ENCODE assay signal across 1 cellular context in the genomic region with DNA sequence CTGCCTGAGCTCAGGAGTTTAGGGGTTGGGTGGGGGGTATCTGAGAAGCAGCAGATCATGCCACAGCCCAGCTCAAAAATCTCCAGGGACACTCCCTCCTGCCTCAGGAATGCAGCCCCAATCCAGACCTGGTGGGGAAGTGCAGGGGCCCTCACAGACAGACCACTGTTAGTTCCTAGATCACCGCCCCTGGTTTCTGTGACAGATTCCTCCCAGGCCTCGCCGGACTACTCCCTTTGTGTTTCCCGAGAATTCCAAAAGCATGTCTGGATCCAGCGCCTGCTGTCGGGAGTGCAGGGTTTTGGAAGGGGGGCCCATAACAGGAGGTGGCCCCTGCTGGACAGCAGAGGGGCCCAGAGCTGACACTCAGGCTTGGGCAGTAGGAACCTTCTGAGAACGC.
TF ChIP-seq lines count a peak whose summit lies in the region.

No MANE protein-coding gene starts in this region.

TF ChIP-seq in K562, 482 proteins besides CTCF, POLR2A, EP300 and RAD21 (continued from another document):
- TF ChIP-seq, protein P1, sequence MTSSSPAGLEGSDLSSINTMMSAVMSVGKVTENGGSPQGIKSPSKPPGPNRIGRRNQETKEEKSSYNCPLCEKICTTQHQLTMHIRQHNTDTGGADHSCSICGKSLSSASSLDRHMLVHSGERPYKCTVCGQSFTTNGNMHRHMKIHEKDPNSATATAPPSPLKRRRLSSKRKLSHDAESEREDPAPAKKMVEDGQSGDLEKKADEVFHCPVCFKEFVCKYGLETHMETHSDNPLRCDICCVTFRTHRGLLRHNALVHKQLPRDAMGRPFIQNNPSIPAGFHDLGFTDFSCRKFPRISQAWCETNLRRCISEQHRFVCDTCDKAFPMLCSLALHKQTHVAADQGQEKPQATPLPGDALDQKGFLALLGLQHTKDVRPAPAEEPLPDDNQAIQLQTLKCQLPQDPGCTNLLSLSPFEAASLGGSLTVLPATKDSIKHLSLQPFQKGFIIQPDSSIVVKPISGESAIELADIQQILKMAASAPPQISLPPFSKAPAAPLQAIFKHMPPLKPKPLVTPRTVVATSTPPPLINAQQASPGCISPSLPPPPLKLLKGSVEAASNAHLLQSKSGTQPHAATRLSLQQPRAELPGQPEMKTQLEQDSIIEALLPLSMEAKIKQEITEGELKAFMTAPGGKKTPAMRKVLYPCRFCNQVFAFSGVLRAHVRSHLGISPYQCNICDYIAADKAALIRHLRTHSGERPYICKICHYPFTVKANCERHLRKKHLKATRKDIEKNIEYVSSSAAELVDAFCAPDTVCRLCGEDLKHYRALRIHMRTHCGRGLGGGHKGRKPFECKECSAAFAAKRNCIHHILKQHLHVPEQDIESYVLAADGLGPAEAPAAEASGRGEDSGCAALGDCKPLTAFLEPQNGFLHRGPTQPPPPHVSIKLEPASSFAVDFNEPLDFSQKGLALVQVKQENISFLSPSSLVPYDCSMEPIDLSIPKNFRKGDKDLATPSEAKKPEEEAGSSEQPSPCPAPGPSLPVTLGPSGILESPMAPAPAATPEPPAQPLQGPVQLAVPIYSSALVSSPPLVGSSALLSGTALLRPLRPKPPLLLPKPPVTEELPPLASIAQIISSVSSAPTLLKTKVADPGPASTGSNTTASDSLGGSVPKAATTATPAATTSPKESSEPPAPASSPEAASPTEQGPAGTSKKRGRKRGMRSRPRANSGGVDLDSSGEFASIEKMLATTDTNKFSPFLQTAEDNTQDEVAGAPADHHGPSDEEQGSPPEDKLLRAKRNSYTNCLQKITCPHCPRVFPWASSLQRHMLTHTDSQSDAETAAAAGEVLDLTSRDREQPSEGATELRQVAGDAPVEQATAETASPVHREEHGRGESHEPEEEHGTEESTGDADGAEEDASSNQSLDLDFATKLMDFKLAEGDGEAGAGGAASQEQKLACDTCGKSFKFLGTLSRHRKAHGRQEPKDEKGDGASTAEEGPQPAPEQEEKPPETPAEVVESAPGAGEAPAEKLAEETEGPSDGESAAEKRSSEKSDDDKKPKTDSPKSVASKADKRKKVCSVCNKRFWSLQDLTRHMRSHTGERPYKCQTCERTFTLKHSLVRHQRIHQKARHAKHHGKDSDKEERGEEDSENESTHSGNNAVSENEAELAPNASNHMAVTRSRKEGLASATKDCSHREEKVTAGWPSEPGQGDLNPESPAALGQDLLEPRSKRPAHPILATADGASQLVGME (CRISPR knock-in tag; IDR thresholded peaks at IDR 0.05) = no peak
- TF ChIP-seq CEBPG (CRISPR knock-in tag; IDR thresholded peaks at IDR 0.05) = no peak
- TF ChIP-seq CEBPG (tag; conservative IDR thresholded peaks at IDR 0.05 in 1 of 2, IDR thresholded peaks at IDR 0.05 in 1 of 2) = no peak
- TF ChIP-seq, protein P2, sequence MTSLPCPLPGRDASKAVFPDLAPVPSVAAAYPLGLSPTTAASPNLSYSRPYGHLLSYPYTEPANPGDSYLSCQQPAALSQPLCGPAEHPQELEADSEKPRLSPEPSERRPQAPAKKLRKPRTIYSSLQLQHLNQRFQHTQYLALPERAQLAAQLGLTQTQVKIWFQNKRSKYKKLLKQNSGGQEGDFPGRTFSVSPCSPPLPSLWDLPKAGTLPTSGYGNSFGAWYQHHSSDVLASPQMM (CRISPR knock-in tag; IDR thresholded peaks at IDR 0.05) = no peak
- TF ChIP-seq L3MBTL2 (IDR thresholded peaks at IDR 0.05) = no peak
- no peak for TF ChIP-seq KDM5B (IDR thresholded peaks at IDR 0.05; ENCODE audit: insufficient replicate concordance, low read depth, low read length)
- no peak for TF ChIP-seq PHF21A (IDR thresholded peaks at IDR 0.05; ENCODE audit: borderline replicate concordance, low read depth)
- TF ChIP-seq CBX5 (IDR thresholded peaks at IDR 0.05; ENCODE audit: borderline replicate concordance, low read depth) = no peak
- no peak for TF ChIP-seq HMG20B (CRISPR knock-in tag; IDR thresholded peaks at IDR 0.05)
- no peak for TF ChIP-seq SNRNP70 (optimal IDR thresholded peaks at IDR 0.05; ENCODE audit: low read depth, low read length)
- TF ChIP-seq, protein P3, sequence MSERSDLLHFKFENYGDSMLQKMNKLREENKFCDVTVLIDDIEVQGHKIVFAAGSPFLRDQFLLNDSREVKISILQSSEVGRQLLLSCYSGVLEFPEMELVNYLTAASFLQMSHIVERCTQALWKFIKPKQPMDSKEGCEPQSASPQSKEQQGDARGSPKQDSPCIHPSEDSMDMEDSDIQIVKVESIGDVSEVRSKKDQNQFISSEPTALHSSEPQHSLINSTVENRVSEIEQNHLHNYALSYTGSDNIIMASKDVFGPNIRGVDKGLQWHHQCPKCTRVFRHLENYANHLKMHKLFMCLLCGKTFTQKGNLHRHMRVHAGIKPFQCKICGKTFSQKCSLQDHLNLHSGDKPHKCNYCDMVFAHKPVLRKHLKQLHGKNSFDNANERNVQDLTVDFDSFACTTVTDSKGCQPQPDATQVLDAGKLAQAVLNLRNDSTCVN (CRISPR knock-in tag; IDR thresholded peaks at IDR 0.05) = no peak
- TF ChIP-seq TAF9B (IDR thresholded peaks at IDR 0.05; ENCODE audit: partially characterized antibody) = no peak
- TF ChIP-seq KAT2B (IDR thresholded peaks at IDR 0.05; ENCODE audit: low read depth, low read length) = no peak
- no peak for TF ChIP-seq HNRNPK (IDR thresholded peaks at IDR 0.05; ENCODE audit: low read depth, low read length, poor library complexity, severe bottlenecking)
- TF ChIP-seq, protein P4, sequence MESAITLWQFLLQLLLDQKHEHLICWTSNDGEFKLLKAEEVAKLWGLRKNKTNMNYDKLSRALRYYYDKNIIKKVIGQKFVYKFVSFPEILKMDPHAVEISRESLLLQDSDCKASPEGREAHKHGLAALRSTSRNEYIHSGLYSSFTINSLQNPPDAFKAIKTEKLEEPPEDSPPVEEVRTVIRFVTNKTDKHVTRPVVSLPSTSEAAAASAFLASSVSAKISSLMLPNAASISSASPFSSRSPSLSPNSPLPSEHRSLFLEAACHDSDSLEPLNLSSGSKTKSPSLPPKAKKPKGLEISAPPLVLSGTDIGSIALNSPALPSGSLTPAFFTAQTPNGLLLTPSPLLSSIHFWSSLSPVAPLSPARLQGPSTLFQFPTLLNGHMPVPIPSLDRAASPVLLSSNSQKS (CRISPR knock-in tag; IDR thresholded peaks at IDR 0.05) = no peak
- TF ChIP-seq SREBF1 (IDR thresholded peaks at IDR 0.05; ENCODE audit: borderline replicate concordance, low read depth, low read length) = no peak
